ENCODE assay signal across 8 cellular contexts in genomic region chr11:1050581-1051355, GRCh38. TPM values are rescaled to one million over a fixed set of nuclear protein-coding genes. Genes with fewer than 3 reads are reported as not detected.
DNase-seq lines count a peak whose midpoint lies in the region; ATAC-seq and TF ChIP-seq lines count a peak whose summit lies in the region.

No MANE protein-coding gene starts in this region.

- peak; percentile 73 for ATAC-seq in GM21381 (IDR thresholded peaks at IDR 0.05; ENCODE audit: unreplicated experiment)
- peak; percentile 93 for ATAC-seq in activated naive CD8-positive, alpha-beta T cell treated with anti-CD3 and anti-CD28 coated beads, Interleukin-2, amount 10 ng/mL, durations not matched to agents 7 days and 5 days (ENCODE audit: low read depth)
- ATAC-seq in GM19397 (IDR thresholded peaks at IDR 0.05; ENCODE audit: unreplicated experiment): no peak

- H3K36me3 ChIP-seq in BJ (ENCODE audit: control insufficient read depth, insufficient read depth, low read length) (no peaks in the 10 kb centered on the region), left ventricle myocardium inferior (no peaks in the 10 kb centered on the region)

- H3K27me3 Mint-ChIP-seq in activated naive CD8-positive, alpha-beta T cell treated with anti-CD3 and anti-CD28 coated beads, Interleukin-2, amount 10 ng/mL, durations not matched to agents 7 days and 5 days: peaks cover 10% of the 10 kb centered on the region

- TF ChIP-seq CTCF in BJ (IDR thresholded peaks at IDR 0.05; ENCODE audit: insufficient read depth, low read depth, low read length) (peak; percentile 95), left ventricle myocardium inferior (IDR thresholded peaks at IDR 0.05; ENCODE audit: borderline replicate concordance) (peak; percentile 89), retinal pigment epithelial cell (conservative IDR thresholded peaks at IDR 0.05; ENCODE audit: low read depth, low read length) (peak; percentile 94)

- intact Hi-C loops in left ventricle myocardium inferior (cut with micrococcal nuclease): no loop called here

- peaks cover 5% of the 10 kb centered on the region for H3K27me3 ChIP-seq in BJ (ENCODE audit: control insufficient read depth, insufficient read depth, low read length)
- H3K27me3 ChIP-seq in left ventricle myocardium inferior (ENCODE audit: low read depth): peaks cover 94% of the 10 kb centered on the region

- DNase-seq in BJ (ENCODE audit: low read depth) (no peak), NCI-H1048 (lab: John Stamatoyannopoulos, UW) (peak; percentile 50), SW480 (ENCODE audit: low spot score) (peak; percentile 75), left ventricle myocardium inferior (peak; percentile 57), retinal pigment epithelial cell (ENCODE audit: low read depth) (no peak)
- peak; percentile 85 for DNase-seq in activated naive CD8-positive, alpha-beta T cell treated with anti-CD3 and anti-CD28 coated beads, Interleukin-2, amount 10 ng/mL, durations not matched to agents 7 days and 5 days

- POLR2A ChIA-PET in BJ (lab: Charles Lee): no interaction called here
- POLR2A ChIA-PET in activated naive CD8-positive, alpha-beta T cell treated with anti-CD3 and anti-CD28 coated beads, Interleukin-2, amount 10 ng/mL, durations not matched to agents 7 days and 5 days (lab: Charles Lee): interaction anchor here (0.6 to 0.9 kb wide), 2 partner anchors 126 to 245 kb away, joined by 3 read pairs; no protein-coding TSS in a partner anchor

- H3K27ac ChIP-seq in left ventricle myocardium inferior (replicated peaks): no peak overlapping the region

- no peaks in the 10 kb centered on the region for H3K9me3 Mint-ChIP-seq in activated naive CD8-positive, alpha-beta T cell treated with anti-CD3 and anti-CD28 coated beads, Interleukin-2, amount 10 ng/mL, durations not matched to agents 7 days and 5 days

- no peaks in the 10 kb centered on the region for H3K9me3 ChIP-seq in left ventricle myocardium inferior (replicated peaks)

- H3K4me3 Mint-ChIP-seq in activated naive CD8-positive, alpha-beta T cell treated with anti-CD3 and anti-CD28 coated beads, Interleukin-2, amount 10 ng/mL, durations not matched to agents 7 days and 5 days: no peak overlapping the region

- no peaks in the 10 kb centered on the region for H3K36me3 Mint-ChIP-seq in activated naive CD8-positive, alpha-beta T cell treated with anti-CD3 and anti-CD28 coated beads, Interleukin-2, amount 10 ng/mL, durations not matched to agents 7 days and 5 days

- peaks cover 4% of the 10 kb centered on the region for H3K4me1 Mint-ChIP-seq in activated naive CD8-positive, alpha-beta T cell treated with anti-CD3 and anti-CD28 coated beads, Interleukin-2, amount 10 ng/mL, durations not matched to agents 7 days and 5 days

- H3K4me3 ChIP-seq in BJ (ENCODE audit: low read depth, low read length): no peak overlapping the region
- H3K4me3 ChIP-seq in left ventricle myocardium inferior: no peak overlapping the region
- no peak overlapping the region for H3K4me3 ChIP-seq in retinal pigment epithelial cell (ENCODE audit: low read length)

- no peak overlapping the region for H3K27ac Mint-ChIP-seq in activated naive CD8-positive, alpha-beta T cell treated with anti-CD3 and anti-CD28 coated beads, Interleukin-2, amount 10 ng/mL, durations not matched to agents 7 days and 5 days

- CTCF ChIA-PET in BJ (lab: Yijun Ruan, JAX): interaction anchor here (0.6 to 2.3 kb wide), 26 partner anchors 8 to 247 kb away, joined by 3 to 20 read pairs (median 4); partner anchors contain the start of genes AP2A2, CHID1 and PNPLA2

- H3K4me1 ChIP-seq in left ventricle myocardium inferior: peaks cover 8% of the 10 kb centered on the region

RNA-seq across cellular contexts. Expression of gene MUC6, which starts 14.2 kb away (rescaled TPM):
- polyA plus RNA-seq in BJ (2011; rRNA removed): not detected in 2 replicates
- 0.10 TPM in 1 of 2 replicates, not detected in the other for polyA minus RNA-seq in BJ (2011; rRNA and poly(A)+ RNA removed)
- not detected for total RNA-seq in activated naive CD8-positive, alpha-beta T cell treated with anti-CD3 and anti-CD28 coated beads, Interleukin-2, amount 10 ng/mL, durations not matched to agents 7 days and 5 days
- not detected for total RNA-seq in left ventricle myocardium inferior

RNA-seq across cellular contexts. Expression of gene MUC2, which starts 23.9 kb away (rescaled TPM):
- polyA plus RNA-seq in BJ (2011; rRNA removed): not detected in 2 replicates
- polyA minus RNA-seq in BJ (2011; rRNA and poly(A)+ RNA removed): not detected in 2 replicates
- not detected for total RNA-seq in activated naive CD8-positive, alpha-beta T cell treated with anti-CD3 and anti-CD28 coated beads, Interleukin-2, amount 10 ng/mL, durations not matched to agents 7 days and 5 days
- 0.03 TPM for total RNA-seq in left ventricle myocardium inferior

Comparison
In these comparisons a context has a peak if more than half of its experiments do, and no peak if none do; other contexts are left out.
1. DNase-seq: peak in NCI-H1048 (single experiment), SW480 (single experiment), activated naive CD8-positive, alpha-beta T cell treated with anti-CD3 and anti-CD28 coated beads, Interleukin-2, amount 10 ng/mL, durations not matched to agents 7 days and 5 days (single experiment) and left ventricle myocardium inferior (single experiment); none in BJ (single experiment) and retinal pigment epithelial cell (single experiment).
2. Peak in every context shown above with its lines, with median percentiles within 50 percentile points of each other: CTCF ChIP-seq.